9 cellular contexts compared by ENCODE assay signal in the genomic region with DNA sequence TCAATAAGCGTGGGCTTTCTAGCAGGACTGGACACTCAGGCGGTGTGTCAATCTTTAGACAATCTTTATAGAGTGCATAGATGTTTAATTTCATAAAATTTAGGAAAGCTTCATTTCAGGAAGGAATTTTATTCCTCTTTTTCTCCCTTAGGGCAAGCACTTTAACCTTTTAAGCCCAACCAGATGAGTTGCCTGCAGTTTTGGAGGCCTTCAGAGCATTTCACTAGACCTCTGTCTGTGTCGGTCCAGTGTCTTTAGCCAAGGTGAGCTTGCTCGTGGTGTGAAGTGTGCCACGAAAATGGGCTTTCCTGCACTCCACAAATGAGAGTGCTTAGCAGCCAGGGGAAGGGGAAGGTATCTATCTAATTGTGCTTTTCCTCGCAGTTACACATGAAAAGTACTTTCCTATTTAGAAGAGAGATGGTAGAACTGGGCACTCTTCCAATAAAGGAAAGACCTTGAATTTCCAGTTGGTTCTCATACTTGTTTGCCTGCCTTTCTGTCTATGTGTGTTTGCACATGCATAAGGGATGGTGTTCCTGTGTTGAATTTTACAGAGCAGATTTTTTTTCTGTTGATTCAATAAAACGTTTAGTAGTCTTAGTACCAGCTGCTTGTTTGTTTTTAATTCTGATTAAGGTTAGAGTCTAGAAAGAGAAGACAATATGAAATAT. TPM values are rescaled to one million over a fixed set of nuclear protein-coding genes. Genes with fewer than 3 reads are reported as not detected.
DNase-seq lines count a peak whose midpoint lies in the region; ATAC-seq and TF ChIP-seq lines count a peak whose summit lies in the region.
"Had no signal": no experiment of that assay in that cellular context is flagged by ENCODE, and none has a peak within 500 bp of the region (broad histone marks: within the 10 kb centered on the region; RNA-seq: fewer than 3 reads in every experiment).

No MANE protein-coding gene starts in this region.

- no peaks in the 10 kb centered on the region for H3K79me2 ChIP-seq in mesendoderm (ENCODE audit: control insufficient read depth, insufficient read depth, low read length)

- H3K27ac ChIP-seq in RWPE2 (ENCODE audit: poor library complexity, severe bottlenecking) (peak overlapping the region; percentile 32), mesendoderm (ENCODE audit: low read depth, low read length) (no peak overlapping the region)
- H3K27ac ChIP-seq: BLaER1 treated with 17β-estradiol and CSF1 and Interleukin-3, amounts not matched to agents 10 nM and 100 nM had no signal

- peak overlapping the region; percentile 42 for H3K4me3 ChIP-seq in RWPE2 (ENCODE audit: severe bottlenecking)
- peak overlapping the region; percentile 82 for H3K4me3 ChIP-seq in fibroblast of the aortic adventitia (ENCODE audit: low read depth, low read length)
- no peak overlapping the region for H3K4me3 ChIP-seq in mesendoderm (ENCODE audit: low read length)
- H3K4me3 ChIP-seq: BLaER1 treated with 17β-estradiol and CSF1 and Interleukin-3, amounts not matched to agents 10 nM and 100 nM had no signal

- WGBS in mesendoderm (ENCODE audit: extremely low coverage, insufficient coverage, low lambda C conversion rate) = no CpG with 5 or more reads among the region's 7 CpGs

- no peak overlapping the region for H3K4ac ChIP-seq in mesendoderm (ENCODE audit: low read depth, low read length)

- TF ChIP-seq CTCF in RWPE2 (IDR thresholded peaks at IDR 0.05; ENCODE audit: poor library complexity, severe bottlenecking) (no peak), fibroblast of the aortic adventitia (IDR thresholded peaks at IDR 0.05; ENCODE audit: insufficient read depth, low read length) (no peak)

- no peaks in the 10 kb centered on the region for H3K9me3 ChIP-seq in RWPE2 (ENCODE audit: severe bottlenecking)

- DNase-seq in T-helper 1 cell (no peak), RWPE2 (ENCODE audit: low spot score) (no peak), fibroblast of the aortic adventitia (ENCODE audit: low read depth) (no peak), ecto neural progenitor cell (ENCODE audit: low spot score) (no peak), SKM-1 treated with dmso at 0.1 percent for 144 hours (lab: John Stamatoyannopoulos, UW; ENCODE audit: unreplicated experiment) (no peak), mesendoderm (no peak)
- no peak for DNase-seq in stimulated activated effector memory CD8-positive, alpha-beta T cell treated with anti-CD3 and anti-CD28 coated beads, Interleukin-12 subunit alpha, Interleukin-12 subunit beta, amount 100 ng/mL, for 72 hours (ENCODE audit: low spot score in 2 of 2)

- no peak overlapping the region for H3K18ac ChIP-seq in mesendoderm (ENCODE audit: low read length)

- peaks cover 15% of the 10 kb centered on the region for H3K9me3 Mint-ChIP-seq in T-helper 1 cell treated with Interleukin-12 subunit alpha and Interleukin-12 subunit beta and Interleukin-4 antibody, amounts not matched to agents 30 μg/mL and 1 μg/mL, for 36 hours
- H3K9me3 Mint-ChIP-seq in stimulated activated effector memory CD8-positive, alpha-beta T cell treated with anti-CD3 and anti-CD28 coated beads, Interleukin-12 subunit alpha, Interleukin-12 subunit beta, amount 100 ng/mL, for 72 hours = peaks cover 9% of the 10 kb centered on the region

- no peak overlapping the region for H3K9ac ChIP-seq in mesendoderm (ENCODE audit: low read length)
- H3K9ac ChIP-seq: BLaER1 treated with 17β-estradiol and CSF1 and Interleukin-3, amounts not matched to agents 10 nM and 100 nM had no signal

- no peaks in the 10 kb centered on the region for H3K4me1 ChIP-seq in RWPE2 (ENCODE audit: insufficient read depth, poor library complexity, severe bottlenecking)
- peaks cover 3% of the 10 kb centered on the region for H3K4me1 ChIP-seq in mesendoderm (ENCODE audit: control insufficient read depth, low read depth, low read length)
- H3K4me1 ChIP-seq: BLaER1 treated with 17β-estradiol and CSF1 and Interleukin-3, amounts not matched to agents 10 nM and 100 nM had no signal

- no peak overlapping the region for H3K23ac ChIP-seq in mesendoderm (ENCODE audit: low read length)

- no peak overlapping the region for H2BK15ac ChIP-seq in mesendoderm (replicated peaks; ENCODE audit: low read depth)

- ATAC-seq in RWPE2 (ENCODE audit: low read depth) = no peak
- no peak for ATAC-seq in stimulated activated effector memory CD8-positive, alpha-beta T cell treated with anti-CD3 and anti-CD28 coated beads, Interleukin-12 subunit alpha, Interleukin-12 subunit beta, amount 100 ng/mL, for 72 hours

- H3K4me3 Mint-ChIP-seq in T-helper 1 cell treated with Interleukin-12 subunit alpha and Interleukin-12 subunit beta and Interleukin-4 antibody, amounts not matched to agents 30 μg/mL and 1 μg/mL, for 36 hours = peak overlapping the region; percentile 94
- peak overlapping the region; percentile 84 for H3K4me3 Mint-ChIP-seq in stimulated activated effector memory CD8-positive, alpha-beta T cell treated with anti-CD3 and anti-CD28 coated beads, Interleukin-12 subunit alpha, Interleukin-12 subunit beta, amount 100 ng/mL, for 72 hours

- H3K56ac ChIP-seq in mesendoderm (ENCODE audit: low read length) = no peak overlapping the region

- H3K27me3 ChIP-seq in RWPE2 (ENCODE audit: insufficient read depth, poor library complexity, severe bottlenecking) = no peaks in the 10 kb centered on the region
- H3K27me3 ChIP-seq in mesendoderm (ENCODE audit: insufficient read depth, low read length, poor library complexity) = no peaks in the 10 kb centered on the region
- H3K27me3 ChIP-seq: BLaER1 treated with 17β-estradiol and CSF1 and Interleukin-3, amounts not matched to agents 10 nM and 100 nM had no signal

- H3K36me3 ChIP-seq in RWPE2 (ENCODE audit: low read depth) = peaks cover 33% of the 10 kb centered on the region
- no peaks in the 10 kb centered on the region for H3K36me3 ChIP-seq in mesendoderm (ENCODE audit: control insufficient read depth, insufficient read depth, low read length)
- H3K36me3 ChIP-seq: BLaER1 treated with 17β-estradiol and CSF1 and Interleukin-3, amounts not matched to agents 10 nM and 100 nM had no signal

- no peak overlapping the region for H4K8ac ChIP-seq in mesendoderm (ENCODE audit: low read depth, low read length)

- H4K5ac ChIP-seq in mesendoderm (ENCODE audit: low read length) = no peak overlapping the region

- no peak overlapping the region for H2BK5ac ChIP-seq in mesendoderm (ENCODE audit: low read length)

- H3K4me2 ChIP-seq in mesendoderm (ENCODE audit: low read length) = no peak overlapping the region
- H3K4me2 ChIP-seq: BLaER1 treated with 17β-estradiol and CSF1 and Interleukin-3, amounts not matched to agents 10 nM and 100 nM had no signal

- H3K27me3 Mint-ChIP-seq in T-helper 1 cell treated with Interleukin-12 subunit alpha and Interleukin-12 subunit beta and Interleukin-4 antibody, amounts not matched to agents 30 μg/mL and 1 μg/mL, for 36 hours (ENCODE audit: low read depth) = peaks cover 3% of the 10 kb centered on the region

- peaks cover 6% of the 10 kb centered on the region for H3K36me3 Mint-ChIP-seq in T-helper 1 cell treated with Interleukin-12 subunit alpha and Interleukin-12 subunit beta and Interleukin-4 antibody, amounts not matched to agents 30 μg/mL and 1 μg/mL, for 36 hours (ENCODE audit: low read depth)
- H3K36me3 Mint-ChIP-seq in stimulated activated effector memory CD8-positive, alpha-beta T cell treated with anti-CD3 and anti-CD28 coated beads, Interleukin-12 subunit alpha, Interleukin-12 subunit beta, amount 100 ng/mL, for 72 hours = peaks cover 7% of the 10 kb centered on the region

- H3K4me1 Mint-ChIP-seq in T-helper 1 cell treated with Interleukin-12 subunit alpha and Interleukin-12 subunit beta and Interleukin-4 antibody, amounts not matched to agents 30 μg/mL and 1 μg/mL, for 36 hours (ENCODE audit: low read depth) = peaks cover 3% of the 10 kb centered on the region
- peaks cover 8% of the 10 kb centered on the region for H3K4me1 Mint-ChIP-seq in stimulated activated effector memory CD8-positive, alpha-beta T cell treated with anti-CD3 and anti-CD28 coated beads, Interleukin-12 subunit alpha, Interleukin-12 subunit beta, amount 100 ng/mL, for 72 hours

- no peak overlapping the region for H2BK120ac ChIP-seq in mesendoderm (ENCODE audit: low read depth, low read length)

- H3K27ac Mint-ChIP-seq in T-helper 1 cell treated with Interleukin-12 subunit alpha and Interleukin-12 subunit beta and Interleukin-4 antibody, amounts not matched to agents 30 μg/mL and 1 μg/mL, for 36 hours = peak overlapping the region; percentile 96
- peak overlapping the region; percentile 98 for H3K27ac Mint-ChIP-seq in stimulated activated effector memory CD8-positive, alpha-beta T cell treated with anti-CD3 and anti-CD28 coated beads, Interleukin-12 subunit alpha, Interleukin-12 subunit beta, amount 100 ng/mL, for 72 hours

- H2AK5ac ChIP-seq in mesendoderm (ENCODE audit: low read length) = no peak overlapping the region

- no peaks in the 10 kb centered on the region for H3K79me1 ChIP-seq in mesendoderm (ENCODE audit: low read length)

RNA-seq across cellular contexts. Expression of gene FEZF2, which starts 53.6 kb away (rescaled TPM):
- total RNA-seq in fibroblast of the aortic adventitia (ENCODE audit: low replicate concordance) = not detected in 2 replicates
- not detected for polyA plus RNA-seq in mesendoderm (2013, experiment 1 of 2)
- not detected for polyA plus RNA-seq in mesendoderm (2013, experiment 2 of 2)
